ENCODE assay signal across 23 cellular contexts in genomic region chr3:100449214-100449613, GRCh38.
"Had no signal": no experiment of that assay in that cellular context is flagged by ENCODE, and none has a peak within 500 bp of the region (broad histone marks: within the 10 kb centered on the region; RNA-seq: fewer than 3 reads in every experiment).

No MANE protein-coding gene starts in this region.

- DNase-seq: colonic mucosa; dermis blood vessel endothelial cell; effector memory CD8-positive, alpha-beta T cell; foreskin fibroblast; heart right ventricle; hypothalamus; immature natural killer cell; islet precursor cell; kidney glomerular epithelial cell; natural killer cell; sigmoid colon; stimulated activated CD4-positive, alpha-beta T cell treated with anti-CD3 and anti-CD28 coated beads, Interleukin-2, amount 100 ng/mL, for 24 hours; stimulated activated CD4-positive, alpha-beta T cell treated with anti-CD3 and anti-CD28 coated beads, Interleukin-4, amount 100 ng/mL, for 24 hours; stimulated activated naive CD4-positive, alpha-beta T cell treated with Interleukin-2 at 50 U/mL for 16 hours; stomach; thyroid gland; trophoblast cell had no signal

- H3K27ac ChIP-seq: colonic mucosa, gastroesophageal sphincter, heart right ventricle, neutrophil, prostate gland, right atrium auricular region, sigmoid colon, stomach, thyroid gland had no signal

- H3K4me3 ChIP-seq: colonic mucosa, gastroesophageal sphincter, heart right ventricle, lung, prostate gland, right atrium auricular region, sigmoid colon, stomach, thyroid gland had no signal

- H3K36me3 ChIP-seq: colonic mucosa, gastroesophageal sphincter, neutrophil, prostate gland, right atrium auricular region, sigmoid colon, stomach, thyroid gland had no signal

- H3K9me3 ChIP-seq: colonic mucosa, gastroesophageal sphincter, neutrophil, prostate gland, right atrium auricular region, sigmoid colon, stomach, thyroid gland had no signal

- ATAC-seq: effector memory CD8-positive, alpha-beta T cell; gastroesophageal sphincter; heart right ventricle; natural killer cell; stimulated activated effector memory CD8-positive, alpha-beta T cell treated with anti-CD3 and anti-CD28 coated beads, Interleukin-12 subunit alpha, Interleukin-12 subunit beta, amount 100 ng/mL, for 72 hours had no signal

- H3K4me1 ChIP-seq: colonic mucosa, gastroesophageal sphincter, heart right ventricle, prostate gland, right atrium auricular region, sigmoid colon, thyroid gland had no signal

- H3K27me3 ChIP-seq: colonic mucosa, gastroesophageal sphincter, heart right ventricle, neutrophil, right atrium auricular region, sigmoid colon, stomach, thyroid gland had no signal
